8 cellular contexts compared by ENCODE assay signal in genomic region chr10:70549962-70550845, GRCh38. TPM values are rescaled to one million over a fixed set of nuclear protein-coding genes. Genes with fewer than 3 reads are reported as not detected.
DNase-seq lines count a peak whose midpoint lies in the region; ATAC-seq, FAIRE-seq and TF ChIP-seq lines count a peak whose summit lies in the region.

No MANE protein-coding gene starts in this region.

- no peak overlapping the region for H3K18ac ChIP-seq in H1 (ENCODE audit: extremely low read depth, low read length)

- no peaks in the 10 kb centered on the region; the same call in 1 of the 2 replicates for H3K79me1 ChIP-seq in H1 (ENCODE audit: low read depth, low read length)

- TF ChIP-seq CTCF in C4-2B (conservative IDR thresholded peaks at IDR 0.05) (peak; percentile 93), H1 (IDR thresholded peaks at IDR 0.05; ENCODE audit: control extremely low read depth in 1 of 3, insufficient read depth in 1 of 3, low read depth in 1 of 3, low read length in 3 of 3) (peak; percentile 78 to 84 (median 82))

- no peak for FAIRE-seq in H54 (lab: Jason Lieb, UNC)
- FAIRE-seq in H1 (lab: Jason Lieb, UNC) = peak; percentile 48

- H3K79me2 ChIP-seq in H1 (ENCODE audit: control insufficient read depth in 1 of 2, insufficient read depth in 2 of 2, low read length in 2 of 2) = no peaks in the 10 kb centered on the region

- H2BK20ac ChIP-seq in H1 (ENCODE audit: low read length) = no peak overlapping the region

- no peak overlapping the region for H4K91ac ChIP-seq in H1 (replicated peaks; ENCODE audit: insufficient read length, low read length)

- H3K27ac ChIP-seq in C4-2B = no peak overlapping the region
- no peak overlapping the region for H3K27ac ChIP-seq in H1 (ENCODE audit: low read depth, low read length)

- H3K23me2 ChIP-seq in H1 (ENCODE audit: low read depth, low read length) = no peaks in the 10 kb centered on the region

- no peak overlapping the region for H4K8ac ChIP-seq in H1 (ENCODE audit: extremely low read depth, insufficient read depth, low read length)

- H2BK12ac ChIP-seq in H1 (ENCODE audit: low read depth, low read length) = no peak overlapping the region

- peaks cover 2% of the 10 kb centered on the region for H3K4me1 Mint-ChIP-seq in activated CD8-positive, alpha-beta T cell treated with anti-CD3 and anti-CD28 coated beads, Interleukin-2, amount 10 ng/mL, durations not matched to agents 7 days and 5 days (ENCODE audit: low read depth)

- H3K9me3 ChIP-seq in H1 (ENCODE audit: insufficient read depth in 2 of 2, low read depth in 1 of 2, low read length in 1 of 2) = no peaks in the 10 kb centered on the region

- no peak overlapping the region for H3K23ac ChIP-seq in H1 (ENCODE audit: insufficient read length)

- WGBS in H1 (ENCODE audit: extremely low coverage in 1 of 2, insufficient coverage in 1 of 2, insufficient read length in 1 of 2, insufficient replicate concordance in 2 of 2, low coverage in 1 of 2, low lambda C conversion rate in 2 of 2, missing lambda C conversion rate in 1 of 2), 2 experiments = 90% methylated on average over 9 of the region's 9 CpGs; no CpG with 5 or more reads in 1 of the 2 experiments

- DNase-seq in H54 (ENCODE audit: insufficient read length, low spot score) = peak; percentile 89
- DNase-seq in NCI-H774 (lab: John Stamatoyannopoulos, UW) = peak; percentile 55
- peak; percentile 83 for DNase-seq in activated CD8-positive, alpha-beta T cell treated with anti-CD3 and anti-CD28 coated beads, Interleukin-2, amount 10 ng/mL, durations not matched to agents 7 days and 5 days
- DNase-seq in H1 (ENCODE audit: low read depth in 1 of 2, low spot score in 2 of 2) = peak in 1 of 2 experiments; percentile 92
- DNase-seq in middle frontal gyrus (ENCODE audit: extremely low spot score, low spot score) = peak; percentile 24
- DNase-seq in stimulated activated CD8-positive, alpha-beta memory T cell treated with anti-CD3 and anti-CD28 coated beads, Interleukin-7, amount 100 ng/mL, for 24 hours (ENCODE audit: low read depth) = peak; percentile 55

- H3K27me3 ChIP-seq in H1 (replicated peaks in 1 of 4; ENCODE audit: control insufficient read depth in 3 of 4, extremely low read depth in 1 of 4, insufficient read depth in 3 of 4, low read length in 3 of 4) = no peaks in the 10 kb centered on the region

- H3K4me3 Mint-ChIP-seq in activated CD8-positive, alpha-beta T cell treated with anti-CD3 and anti-CD28 coated beads, Interleukin-2, amount 10 ng/mL, durations not matched to agents 7 days and 5 days = no peak overlapping the region

- no peaks in the 10 kb centered on the region for H3K27me3 Mint-ChIP-seq in activated CD8-positive, alpha-beta T cell treated with anti-CD3 and anti-CD28 coated beads, Interleukin-2, amount 10 ng/mL, durations not matched to agents 7 days and 5 days (ENCODE audit: low read depth)

- H3K4me3 ChIP-seq in H1 (ENCODE audit: extremely low read depth in 1 of 4, insufficient read depth in 2 of 4, low read depth in 3 of 4, low read length in 4 of 4) = no peak overlapping the region

- peak; percentile 88 for ATAC-seq in activated CD8-positive, alpha-beta T cell treated with anti-CD3 and anti-CD28 coated beads, Interleukin-2, amount 10 ng/mL, durations not matched to agents 7 days and 5 days
- no peak for ATAC-seq in GM21367 (IDR thresholded peaks at IDR 0.05; ENCODE audit: unreplicated experiment)

- TF ChIP-seq POLR2A in H54 (IDR thresholded peaks at IDR 0.05; ENCODE audit: low read depth, low read length) = no peak
- no peak for TF ChIP-seq POLR2A in H1 (IDR thresholded peaks at IDR 0.05; ENCODE audit: control extremely low read depth in 1 of 2, low read depth in 2 of 2, low read length in 2 of 2)

- no peak overlapping the region for H3K56ac ChIP-seq in H1 (replicated peaks; ENCODE audit: insufficient read length, low read depth, low read length)

- no peaks in the 10 kb centered on the region for H3K9me3 Mint-ChIP-seq in activated CD8-positive, alpha-beta T cell treated with anti-CD3 and anti-CD28 coated beads, Interleukin-2, amount 10 ng/mL, durations not matched to agents 7 days and 5 days (ENCODE audit: insufficient read depth)

- POLR2A ChIA-PET in activated CD8-positive, alpha-beta T cell treated with anti-CD3 and anti-CD28 coated beads, Interleukin-2, amount 10 ng/mL, durations not matched to agents 7 days and 5 days (lab: Charles Lee) = interaction anchor here (1.0 kb wide), 1 partner anchor 44 kb away, joined by 3 read pairs; no protein-coding TSS in a partner anchor
- POLR2A ChIA-PET in H1 (lab: Charles Lee; ENCODE audit: partially characterized antibody) = no interaction called here

- no peak overlapping the region for H3K9ac ChIP-seq in H1 (replicated peaks in 1 of 4; ENCODE audit: extremely low read depth in 1 of 4, low read depth in 3 of 4, low read length in 3 of 4)

- no peak overlapping the region for H2AK5ac ChIP-seq in H1 (ENCODE audit: low read depth, low read length)

- H2BK5ac ChIP-seq in H1 (ENCODE audit: low read depth, low read length) = no peak overlapping the region

- H2AFZ ChIP-seq in H1 (ENCODE audit: low read length) = no peak overlapping the region

- no peak overlapping the region for H3K4ac ChIP-seq in H1 (replicated peaks; ENCODE audit: insufficient read length, low read depth, low read length)

- no peaks in the 10 kb centered on the region for H3K36me3 Mint-ChIP-seq in activated CD8-positive, alpha-beta T cell treated with anti-CD3 and anti-CD28 coated beads, Interleukin-2, amount 10 ng/mL, durations not matched to agents 7 days and 5 days (ENCODE audit: low read depth)

- peaks cover 0 to 4% (median 1%) of the 10 kb centered on the region in 4 experiments; a peak in 1 of 8 replicates for H3K36me3 ChIP-seq in H1 (ENCODE audit: control insufficient read depth in 2 of 4, insufficient read depth in 4 of 4, low read length in 3 of 4)

- CTCF ChIA-PET in activated CD8-positive, alpha-beta T cell treated with anti-CD3 and anti-CD28 coated beads, Interleukin-2, amount 10 ng/mL, durations not matched to agents 7 days and 5 days (lab: Charles Lee) = interaction anchor here (0.8 to 5.2 kb wide), 19 partner anchors 9 to 355 kb away, joined by 3 to 62 read pairs (median 3); partner anchors contain the start of gene PRF1
- CTCF ChIA-PET in H1 (lab: Charles Lee; ENCODE audit: partially characterized antibody) = interaction anchor here (0.6 to 26.8 kb wide), 46 partner anchors 10 to 527 kb away, joined by 3 to 908 read pairs (median 5); partner anchors contain the start of genes PALD1 and SGPL1

- no peak overlapping the region for H3K4me2 ChIP-seq in H1 (ENCODE audit: insufficient read depth in 1 of 2, low read depth in 2 of 2, low read length in 2 of 2)

- TF ChIP-seq EP300 in H1 (IDR thresholded peaks at IDR 0.05; ENCODE audit: borderline replicate concordance in 1 of 2, low read depth in 2 of 2, low read length in 2 of 2) = no peak

- no peaks in the 10 kb centered on the region for H4K20me1 ChIP-seq in H1 (replicated peaks in 1 of 2; ENCODE audit: control insufficient read depth in 1 of 2, insufficient read depth in 2 of 2, low read length in 2 of 2)

- H2BK120ac ChIP-seq in H1 (replicated peaks; ENCODE audit: low read depth, low read length) = no peak overlapping the region

- no peaks in the 10 kb centered on the region; a peak in 1 of 7 replicates for H3K4me1 ChIP-seq in H1 (replicated peaks in 1 of 4; ENCODE audit: control insufficient read depth in 3 of 4, insufficient read depth in 4 of 4, low read length in 3 of 4)

- H4K5ac ChIP-seq in H1 (ENCODE audit: insufficient read length, low read depth, low read length) = no peak overlapping the region

- peak overlapping the region; percentile 49 for H3K27ac Mint-ChIP-seq in activated CD8-positive, alpha-beta T cell treated with anti-CD3 and anti-CD28 coated beads, Interleukin-2, amount 10 ng/mL, durations not matched to agents 7 days and 5 days

- no peak overlapping the region for H2BK15ac ChIP-seq in H1 (ENCODE audit: low read length)

- peak; percentile 92 to 94 for TF ChIP-seq RAD21 in H1 (IDR thresholded peaks at IDR 0.05 in 1 of 2, conservative IDR thresholded peaks at IDR 0.05 in 1 of 2; ENCODE audit: low read depth in 2 of 2, low read length in 2 of 2)

- H3K14ac ChIP-seq in H1 (ENCODE audit: insufficient read length) = no peak overlapping the region

TF ChIP-seq in H1, 55 proteins besides CTCF, POLR2A, EP300 and RAD21 (continues in another document):
- TF ChIP-seq SAP30 (IDR thresholded peaks at IDR 0.05; ENCODE audit: insufficient read depth, insufficient replicate concordance, low read length) (no peak), SP1 (IDR thresholded peaks at IDR 0.05; ENCODE audit: low read depth, low read length) (no peak), CBX5 (IDR thresholded peaks at IDR 0.05; ENCODE audit: low read depth, low read length) (no peak), RFX5 (IDR thresholded peaks at IDR 0.05; ENCODE audit: borderline replicate concordance, low read depth, low read length) (no peak), SIX5 (IDR thresholded peaks at IDR 0.05; ENCODE audit: low read depth, low read length) (no peak), FOSL1 (IDR thresholded peaks at IDR 0.05; ENCODE audit: insufficient read depth, low read depth, low read length) (no peak), TBP (IDR thresholded peaks at IDR 0.05; ENCODE audit: low read depth, low read length) (no peak), SP4 (IDR thresholded peaks at IDR 0.05; ENCODE audit: low read length) (no peak), SRF (IDR thresholded peaks at IDR 0.05; ENCODE audit: low read depth, low read length) (no peak), GABPA (IDR thresholded peaks at IDR 0.05; ENCODE audit: borderline replicate concordance, insufficient read depth, low read length) (no peak), TAF7 (optimal IDR thresholded peaks at IDR 0.05; ENCODE audit: borderline replicate concordance, low read depth, low read length) (no peak), TEAD4 (IDR thresholded peaks at IDR 0.05; ENCODE audit: low read depth, low read length) (no peak), GTF2F1 (IDR thresholded peaks at IDR 0.05; ENCODE audit: borderline replicate concordance, low read depth, low read length) (no peak), SUZ12 (IDR thresholded peaks at IDR 0.05; ENCODE audit: low read length) (no peak)

RNA-seq across cellular contexts. Expression of gene PRF1, which starts 52.3 kb away (rescaled TPM):
- 100 to 1,000 TPM; 265 to 272 TPM for total RNA-seq in activated CD8-positive, alpha-beta T cell treated with anti-CD3 and anti-CD28 coated beads, Interleukin-2, amount 10 ng/mL, durations not matched to agents 7 days and 5 days
- not detected in 2 replicates for total RNA-seq in H1 (2021; fragmentation: NEBNext Ultra II Directional; extraction: Animal tissue kit (Norgen Biotek cat#: 25700))
- polyA plus RNA-seq in H1 (2011; rRNA removed) = 0.06 and 0.15 TPM in 2 replicates
- not detected for polyA plus RNA-seq in H1 (2011; cell fraction: cytosol; rRNA removed)
- 0.06 TPM for polyA plus RNA-seq in H1 (2011; cell fraction: nucleus; rRNA removed)
- not detected in 4 replicates for polyA plus RNA-seq in H1 (2012, experiment 1 of 2)
- polyA plus RNA-seq in H1 (2012, experiment 2 of 2) = not detected
- polyA plus RNA-seq in H1 (2013, experiment 1 of 2) = 0.06 TPM
- polyA plus RNA-seq in H1 (2013, experiment 2 of 2) = 0.09 TPM
- polyA minus RNA-seq in H1 (2011; rRNA and poly(A)+ RNA removed) = 0.07 TPM in 1 of 2 replicates, not detected in the other
- polyA minus RNA-seq in H1 (2011; cell fraction: cytosol; rRNA and poly(A)+ RNA removed) = not detected
- polyA minus RNA-seq in H1 (2011; cell fraction: nucleus; rRNA and poly(A)+ RNA removed) = not detected

Comparison
In these comparisons a context has a peak if more than half of its experiments do, and no peak if none do; other contexts are left out.
1. RNA of gene PRF1, which starts 52.3 kb away (total RNA-seq): 265 to 272 TPM in activated CD8-positive, alpha-beta T cell treated with anti-CD3 and anti-CD28 coated beads, Interleukin-2, amount 10 ng/mL, durations not matched to agents 7 days and 5 days; not detected in H1; every median in the first group is over 100 times any median in the second.